ENCODE assay signal across 8 cellular contexts in the genomic region with DNA sequence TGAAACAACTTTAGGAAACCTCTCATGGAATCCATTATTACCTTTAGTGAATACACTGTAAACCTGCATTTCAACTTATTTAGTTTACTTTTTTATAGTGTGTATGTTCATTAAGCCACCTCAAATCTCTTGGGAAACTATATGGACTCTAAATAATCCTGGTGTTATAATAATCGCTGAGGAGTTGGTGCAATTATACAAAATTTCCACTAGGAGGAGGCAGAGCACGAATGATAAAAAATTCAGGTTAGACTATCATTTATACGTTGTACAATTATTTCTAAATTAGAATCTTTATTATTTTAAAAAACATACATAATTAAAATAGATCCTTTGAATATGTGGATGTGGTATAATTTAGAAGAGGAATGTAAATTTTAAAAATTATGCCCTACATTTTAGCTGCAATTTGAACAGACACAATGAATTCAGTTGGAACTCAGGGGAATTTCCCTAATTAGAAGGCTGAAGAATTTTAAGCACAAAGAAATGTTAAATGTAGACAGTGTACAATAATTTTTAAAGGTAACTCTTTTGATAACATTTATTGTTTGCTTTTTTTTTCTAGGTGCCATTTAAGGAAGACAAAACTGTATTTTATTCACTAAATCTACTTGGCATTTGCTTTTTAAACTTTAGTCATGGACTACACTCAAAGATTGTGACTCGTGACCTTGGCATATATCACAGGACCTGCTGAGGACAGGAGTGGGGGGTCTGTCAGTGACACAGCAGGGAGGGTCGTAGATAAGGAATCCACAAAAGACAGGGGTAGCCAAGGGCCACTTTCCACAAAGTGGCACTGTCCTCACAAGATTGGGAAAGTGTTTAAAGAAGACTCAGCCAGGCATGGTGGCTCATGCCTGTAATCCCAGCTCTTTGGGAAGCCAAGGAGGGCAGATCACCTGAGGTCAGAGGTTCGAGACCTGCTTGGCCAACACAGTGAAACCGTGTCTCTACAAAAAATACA. TPM values are rescaled to one million over a fixed set of nuclear protein-coding genes. Genes with fewer than 3 reads are reported as not detected.
DNase-seq lines count a peak whose midpoint lies in the region; ATAC-seq and TF ChIP-seq lines count a peak whose summit lies in the region.

No MANE protein-coding gene starts in this region.

- H3K4me3 ChIP-seq in fibroblast of villous mesenchyme (ENCODE audit: low read depth, low read length): no peak overlapping the region

- DNase-seq in COLO829 (ENCODE audit: low spot score): peak; percentile 50
- DNase-seq in HuH-7 (ENCODE audit: low spot score): peak; percentile 61
- peak; percentile 46 for DNase-seq in SKM-1 treated with dmso at 0.1 percent for 144 hours (lab: John Stamatoyannopoulos, UW; ENCODE audit: unreplicated experiment)
- DNase-seq in fibroblast of villous mesenchyme (ENCODE audit: low read depth): peak; percentile 41
- DNase-seq in superior temporal gyrus (ENCODE audit: extremely low spot score): peak; percentile 84
- DNase-seq in COLO668 (lab: John Stamatoyannopoulos, UW; ENCODE audit: unreplicated experiment): no peak
- no peak for DNase-seq in activated CD8-positive, alpha-beta memory T cell treated with anti-CD3 and anti-CD28 coated beads, Interleukin-2, amount 50 U/mL, for 48 hours

- peak; percentile 75 for TF ChIP-seq CTCF in fibroblast of villous mesenchyme (IDR thresholded peaks at IDR 0.05; ENCODE audit: insufficient read depth, low read depth, low read length)

- ATAC-seq in GM18498 (IDR thresholded peaks at IDR 0.05; ENCODE audit: unreplicated experiment): no peak

RNA-seq across cellular contexts. Expression of a gene that starts 45.5 kb away (rescaled TPM):
- total RNA-seq in fibroblast of villous mesenchyme: 49.6 and 64.8 TPM in 2 replicates

RNA-seq across cellular contexts. Expression of a gene that starts 50.6 kb away (rescaled TPM):
- 59.6 and 80.5 TPM in 2 replicates for total RNA-seq in fibroblast of villous mesenchyme

Comparison
In these comparisons a context has a peak if more than half of its experiments do, and no peak if none do; other contexts are left out.
1. DNase-seq: peak in COLO829 (single experiment), HuH-7 (single experiment), SKM-1 treated with dmso at 0.1 percent for 144 hours (single experiment), fibroblast of villous mesenchyme (single experiment) and superior temporal gyrus (single experiment); none in COLO668 (single experiment) and activated CD8-positive, alpha-beta memory T cell treated with anti-CD3 and anti-CD28 coated beads, Interleukin-2, amount 50 U/mL, for 48 hours (single experiment).